Comparison of ENCODE assay signal across 14 cellular contexts in the genomic region with DNA sequence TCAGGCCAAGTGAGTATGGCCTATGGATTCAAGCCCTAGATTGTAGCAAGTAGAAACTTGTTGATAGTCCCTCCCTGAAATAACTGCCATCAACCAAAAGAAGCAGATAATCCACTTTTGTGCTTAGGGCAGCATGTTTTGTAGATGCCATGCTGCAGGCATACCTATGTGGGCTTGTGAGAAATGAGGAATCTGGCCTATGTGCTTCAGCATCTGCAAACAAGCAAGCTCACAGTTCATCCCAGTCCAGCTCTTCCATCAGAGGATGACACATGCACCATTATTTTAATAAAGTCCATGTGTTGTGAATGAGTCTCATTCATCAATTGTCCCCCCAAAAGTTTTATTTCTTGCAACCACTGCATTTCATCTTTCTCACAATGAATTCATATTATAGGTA.
DNase-seq lines count a peak whose midpoint lies in the region; ATAC-seq and TF ChIP-seq lines count a peak whose summit lies in the region.
"Had no signal": no experiment of that assay in that cellular context is flagged by ENCODE, and none has a peak within 500 bp of the region (broad histone marks: within the 10 kb centered on the region; RNA-seq: fewer than 3 reads in every experiment).

No MANE protein-coding gene starts in this region.

- no peaks in the 10 kb centered on the region for H4K20me1 ChIP-seq in GM23338 (replicated peaks; ENCODE audit: insufficient read depth)

- H3K27ac ChIP-seq in GM23338 (ENCODE audit: low read depth) (no peak overlapping the region), left lung (no peak overlapping the region)
- H3K27ac ChIP-seq: upper lobe of left lung had no signal

- H3K9me3 ChIP-seq in left lung (no peaks in the 10 kb centered on the region), Caco-2 (no peaks in the 10 kb centered on the region)
- H3K9me3 ChIP-seq: upper lobe of left lung had no signal

- intact Hi-C loops in left lung (cut with DNase I), result no loop called here
- intact Hi-C loops in Caco-2 (cut with micrococcal nuclease; ENCODE audit: unreplicated experiment), result no loop called here

- DNase-seq in AG08395 (ENCODE audit: low spot score) (peak; percentile 72), GM23338 (ENCODE audit: low spot score) (no peak), astrocyte of the spinal cord (ENCODE audit: low read depth, low spot score) (peak; percentile 58), left lung (no peak), NCI-H524 treated with DMSO at 0.1 percent for 48 hours (lab: John Stamatoyannopoulos, UW) (no peak), amygdala (lab: John Stamatoyannopoulos, UW) (no peak), Caco-2 (no peak)
- DNase-seq: CD8-positive, alpha-beta memory T cell; cortex of kidney; KBM-7; midbrain; OCI-M1; upper lobe of left lung had no signal

- H3K36me3 Mint-ChIP-seq in GM23338 (ENCODE audit: low read depth) (no peaks in the 10 kb centered on the region), Caco-2 (ENCODE audit: insufficient read depth, unreplicated experiment) (no peaks in the 10 kb centered on the region)
- H3K36me3 Mint-ChIP-seq: CD8-positive, alpha-beta memory T cell had no signal

- BruUV-seq in Caco-2 (replicated peaks; lab: Mats Ljungman, UMichigan), result no TSS peak

- H3K27me3 ChIP-seq in GM23338 (ENCODE audit: insufficient read depth), result no peaks in the 10 kb centered on the region
- no peaks in the 10 kb centered on the region for H3K27me3 ChIP-seq in left lung
- no peaks in the 10 kb centered on the region for H3K27me3 ChIP-seq in Caco-2 (replicated peaks; ENCODE audit: control insufficient read depth, insufficient read depth, low read length)
- H3K27me3 ChIP-seq: upper lobe of left lung had no signal

- H3K4me3 Mint-ChIP-seq in GM23338, result no peak overlapping the region
- H3K4me3 Mint-ChIP-seq in Caco-2 (ENCODE audit: unreplicated experiment), result no peak overlapping the region
- H3K4me3 Mint-ChIP-seq: CD8-positive, alpha-beta memory T cell had no signal

- H3K4me2 ChIP-seq in GM23338, result 0 out of 2 replicates have a peak overlapping the region, but pooled peaks have one; percentile 55

- in situ Hi-C loops in astrocyte of the spinal cord (cut with HindIII; ENCODE audit: low sequenced_read_pairs), result no loop called here

- CTCF ChIA-PET in Caco-2 (lab: Charles Lee), result no interaction called here

- TF ChIP-seq CTCF in GM23338 (conservative IDR thresholded peaks at IDR 0.05; ENCODE audit: low read depth in 2 of 2) (no peak), astrocyte of the spinal cord (IDR thresholded peaks at IDR 0.05; ENCODE audit: low read depth, low read length) (no peak), left lung (IDR thresholded peaks at IDR 0.05) (no peak), Caco-2 (IDR thresholded peaks at IDR 0.05; ENCODE audit: insufficient read depth in 1 of 2, low read depth in 1 of 2, low read length in 1 of 2, severe bottlenecking in 1 of 2, unreplicated experiment in 1 of 2) (no peak)

- POLR2A ChIA-PET in Caco-2 (lab: Charles Lee), result no interaction called here

- no peaks in the 10 kb centered on the region for H3K79me2 ChIP-seq in GM23338 (replicated peaks; ENCODE audit: insufficient read depth)

- H3F3A ChIP-seq in GM23338 (replicated peaks; ENCODE audit: low read depth), result no peaks in the 10 kb centered on the region

- H3K27ac Mint-ChIP-seq in GM23338 (no peak overlapping the region), Caco-2 (ENCODE audit: unreplicated experiment) (no peak overlapping the region)
- H3K27ac Mint-ChIP-seq: CD8-positive, alpha-beta memory T cell had no signal

- H3K4me1 ChIP-seq in GM23338 (ENCODE audit: insufficient read depth) (0 out of 2 replicates have a peak, but pooled peaks cover 9% of the 10 kb centered on the region), left lung (no peaks in the 10 kb centered on the region), Caco-2 (no peaks in the 10 kb centered on the region)
- H3K4me1 ChIP-seq: upper lobe of left lung had no signal

- H3K9me3 Mint-ChIP-seq in GM23338, result no peaks in the 10 kb centered on the region
- peaks cover 17% of the 10 kb centered on the region for H3K9me3 Mint-ChIP-seq in Caco-2 (ENCODE audit: unreplicated experiment)

- no peaks in the 10 kb centered on the region for H3K9me2 ChIP-seq in GM23338 (ENCODE audit: insufficient read depth)

- H2AFZ ChIP-seq in GM23338, result no peak overlapping the region

- H3K36me3 ChIP-seq in GM23338 (ENCODE audit: insufficient read depth) (no peaks in the 10 kb centered on the region), left lung (no peaks in the 10 kb centered on the region), Caco-2 (ENCODE audit: control insufficient read depth, insufficient read depth, low read length) (no peaks in the 10 kb centered on the region)
- H3K36me3 ChIP-seq: upper lobe of left lung had no signal

- no peaks in the 10 kb centered on the region for H3K27me3 Mint-ChIP-seq in GM23338 (ENCODE audit: insufficient read depth, low read depth, poor library complexity)
- H3K27me3 Mint-ChIP-seq in Caco-2 (ENCODE audit: insufficient read depth, unreplicated experiment), result no peaks in the 10 kb centered on the region

- peaks cover 13% of the 10 kb centered on the region; the same call in 2 of the 3 replicates for H3K4me1 Mint-ChIP-seq in GM23338
- no peaks in the 10 kb centered on the region for H3K4me1 Mint-ChIP-seq in Caco-2 (ENCODE audit: low read depth, unreplicated experiment)
- H3K4me1 Mint-ChIP-seq: CD8-positive, alpha-beta memory T cell had no signal

- ATAC-seq in GM23338 (no peak), left lung (peak; percentile 41), GM18907 (IDR thresholded peaks at IDR 0.05; ENCODE audit: unreplicated experiment) (no peak)

- H3K4me3 ChIP-seq in GM23338, result no peak overlapping the region
- H3K4me3 ChIP-seq in astrocyte of the spinal cord (ENCODE audit: low read depth, low read length), result no peak overlapping the region
- no peak overlapping the region for H3K4me3 ChIP-seq in left lung
- no peak overlapping the region for H3K4me3 ChIP-seq in Caco-2 (ENCODE audit: low read depth, low read length)
- H3K4me3 ChIP-seq: upper lobe of left lung had no signal

TF ChIP-seq in GM23338, 12 proteins besides CTCF, POLR2A, EP300 and RAD21:
- TF ChIP-seq NANOG (IDR thresholded peaks at IDR 0.05; ENCODE audit: borderline replicate concordance), result no peak
- no peak for TF ChIP-seq ZNF114 (CRISPR knock-in tag; IDR thresholded peaks at IDR 0.05)
- TF ChIP-seq, protein P1, sequence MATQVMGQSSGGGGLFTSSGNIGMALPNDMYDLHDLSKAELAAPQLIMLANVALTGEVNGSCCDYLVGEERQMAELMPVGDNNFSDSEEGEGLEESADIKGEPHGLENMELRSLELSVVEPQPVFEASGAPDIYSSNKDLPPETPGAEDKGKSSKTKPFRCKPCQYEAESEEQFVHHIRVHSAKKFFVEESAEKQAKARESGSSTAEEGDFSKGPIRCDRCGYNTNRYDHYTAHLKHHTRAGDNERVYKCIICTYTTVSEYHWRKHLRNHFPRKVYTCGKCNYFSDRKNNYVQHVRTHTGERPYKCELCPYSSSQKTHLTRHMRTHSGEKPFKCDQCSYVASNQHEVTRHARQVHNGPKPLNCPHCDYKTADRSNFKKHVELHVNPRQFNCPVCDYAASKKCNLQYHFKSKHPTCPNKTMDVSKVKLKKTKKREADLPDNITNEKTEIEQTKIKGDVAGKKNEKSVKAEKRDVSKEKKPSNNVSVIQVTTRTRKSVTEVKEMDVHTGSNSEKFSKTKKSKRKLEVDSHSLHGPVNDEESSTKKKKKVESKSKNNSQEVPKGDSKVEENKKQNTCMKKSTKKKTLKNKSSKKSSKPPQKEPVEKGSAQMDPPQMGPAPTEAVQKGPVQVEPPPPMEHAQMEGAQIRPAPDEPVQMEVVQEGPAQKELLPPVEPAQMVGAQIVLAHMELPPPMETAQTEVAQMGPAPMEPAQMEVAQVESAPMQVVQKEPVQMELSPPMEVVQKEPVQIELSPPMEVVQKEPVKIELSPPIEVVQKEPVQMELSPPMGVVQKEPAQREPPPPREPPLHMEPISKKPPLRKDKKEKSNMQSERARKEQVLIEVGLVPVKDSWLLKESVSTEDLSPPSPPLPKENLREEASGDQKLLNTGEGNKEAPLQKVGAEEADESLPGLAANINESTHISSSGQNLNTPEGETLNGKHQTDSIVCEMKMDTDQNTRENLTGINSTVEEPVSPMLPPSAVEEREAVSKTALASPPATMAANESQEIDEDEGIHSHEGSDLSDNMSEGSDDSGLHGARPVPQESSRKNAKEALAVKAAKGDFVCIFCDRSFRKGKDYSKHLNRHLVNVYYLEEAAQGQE (IDR thresholded peaks at IDR 0.05; ENCODE audit: unreplicated experiment), result no peak
- TF ChIP-seq, protein P2, sequence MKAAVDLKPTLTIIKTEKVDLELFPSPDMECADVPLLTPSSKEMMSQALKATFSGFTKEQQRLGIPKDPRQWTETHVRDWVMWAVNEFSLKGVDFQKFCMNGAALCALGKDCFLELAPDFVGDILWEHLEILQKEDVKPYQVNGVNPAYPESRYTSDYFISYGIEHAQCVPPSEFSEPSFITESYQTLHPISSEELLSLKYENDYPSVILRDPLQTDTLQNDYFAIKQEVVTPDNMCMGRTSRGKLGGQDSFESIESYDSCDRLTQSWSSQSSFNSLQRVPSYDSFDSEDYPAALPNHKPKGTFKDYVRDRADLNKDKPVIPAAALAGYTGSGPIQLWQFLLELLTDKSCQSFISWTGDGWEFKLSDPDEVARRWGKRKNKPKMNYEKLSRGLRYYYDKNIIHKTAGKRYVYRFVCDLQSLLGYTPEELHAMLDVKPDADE (IDR thresholded peaks at IDR 0.05), result no peak

Comparison
In these comparisons a context has a peak if more than half of its experiments do, and no peak if none do; other contexts are left out.
1. DNase-seq: peak in AG08395 (single experiment) and astrocyte of the spinal cord (single experiment); none in GM23338 (single experiment), left lung (0 of 2), NCI-H524 treated with DMSO at 0.1 percent for 48 hours (single experiment), amygdala (0 of 56) and Caco-2 (0 of 2).